Comparison of ENCODE assay signal across 10 cellular contexts in genomic region chr3:64344721-64345207, GRCh38.
A peak's percentile ranks its signal among the peaks of the same experiment; 100 is the strongest.
DNase-seq lines count a peak whose midpoint lies in the region; ATAC-seq, FAIRE-seq and TF ChIP-seq lines count a peak whose summit lies in the region.
"Had no signal": no experiment of that assay in that cellular context is flagged by ENCODE, and none has a peak within 500 bp of the region (broad histone marks: within the 10 kb centered on the region; RNA-seq: fewer than 3 reads in every experiment).

No MANE protein-coding gene starts in this region.

- peaks cover 6% of the 10 kb centered on the region for H3K36me3 Mint-ChIP-seq in astrocyte (ENCODE audit: low read depth, unreplicated experiment)
- no peaks in the 10 kb centered on the region for H3K36me3 Mint-ChIP-seq in naive thymus-derived CD8-positive, alpha-beta T cell

- DNase-seq in astrocyte (ENCODE audit: low read depth) (peak; percentile 86), iPS DF 6.9 (ENCODE audit: low read depth, low spot score) (peak; percentile 52), smooth muscle cell (lab: John Stamatoyannopoulos, UW; ENCODE audit: unreplicated experiment) (no peak), NCI-H1105 treated with DMSO at 0.1 percent for 48 hours (lab: John Stamatoyannopoulos, UW) (no peak)
- DNase-seq in naive thymus-derived CD8-positive, alpha-beta T cell, result no peak
- DNase-seq in stimulated activated naive CD8-positive, alpha-beta T cell treated with anti-CD3 and anti-CD28 coated beads, Interleukin-15, Interleukin-2, amounts not matched to agents 100 U/mL and 50 U/mL, for 24 hours, result no peak
- DNase-seq: WERI-Rb-1 had no signal

- no peak overlapping the region for H3K4me3 ChIP-seq in HEK293 (ENCODE audit: low read depth, low read length)
- no peak overlapping the region for H3K4me3 ChIP-seq in astrocyte (ENCODE audit: insufficient read depth, low read depth, low read length)
- no peak overlapping the region for H3K4me3 ChIP-seq in iPS DF 6.9 (ENCODE audit: low read length)
- H3K4me3 ChIP-seq in smooth muscle cell, result no peak overlapping the region

- H3K27ac ChIP-seq in HEK293 (ENCODE audit: extremely low read depth, low read depth, low read length) (0 out of 2 replicates have a peak overlapping the region, but pooled peaks have one; percentile 20), astrocyte (ENCODE audit: low read depth, low read length) (peak overlapping the region; percentile 97), iPS DF 6.9 (ENCODE audit: low read length) (no peak overlapping the region), smooth muscle cell (ENCODE audit: low read depth) (peak overlapping the region; percentile 99)
- H3K27ac ChIP-seq: HL-60, WERI-Rb-1 had no signal

- peaks cover under 1% of the 10 kb centered on the region for H3K9me3 Mint-ChIP-seq in astrocyte (ENCODE audit: unreplicated experiment)
- H3K9me3 Mint-ChIP-seq in naive thymus-derived CD8-positive, alpha-beta T cell, result no peaks in the 10 kb centered on the region

- H3K27ac Mint-ChIP-seq in astrocyte (ENCODE audit: unreplicated experiment), result peak overlapping the region; percentile 100
- H3K27ac Mint-ChIP-seq in naive thymus-derived CD8-positive, alpha-beta T cell, result no peak overlapping the region

- no peaks in the 10 kb centered on the region for H3K27me3 Mint-ChIP-seq in astrocyte (ENCODE audit: low read depth, unreplicated experiment)
- H3K27me3 Mint-ChIP-seq in naive thymus-derived CD8-positive, alpha-beta T cell, result peaks cover 2 to 24% (median 10%) of the 10 kb centered on the region in 5 donors

- CTCF ChIA-PET in HEK293 (lab: Yijun Ruan, JAX), result interaction anchor here (0.7 kb wide), 1 partner anchor 11 kb away, joined by 3 read pairs; no protein-coding TSS in a partner anchor

- H3F3A ChIP-seq in smooth muscle cell (ENCODE audit: low read depth), result peaks cover 26% of the 10 kb centered on the region

- H3K79me2 ChIP-seq in astrocyte (ENCODE audit: insufficient read depth, low read length) (no peaks in the 10 kb centered on the region), smooth muscle cell (ENCODE audit: low read depth) (no peaks in the 10 kb centered on the region)

- H2AFZ ChIP-seq in astrocyte (ENCODE audit: low read depth, low read length) (peak overlapping the region; percentile 29), smooth muscle cell (ENCODE audit: low read depth) (no peak overlapping the region)

- no peak overlapping the region for H3K4me3 Mint-ChIP-seq in astrocyte (ENCODE audit: unreplicated experiment)
- H3K4me3 Mint-ChIP-seq in naive thymus-derived CD8-positive, alpha-beta T cell, result no peak overlapping the region

- H3K27me3 ChIP-seq in astrocyte (ENCODE audit: insufficient read depth, low read length) (no peaks in the 10 kb centered on the region), iPS DF 6.9 (ENCODE audit: control insufficient read depth, insufficient read depth, low read length) (no peaks in the 10 kb centered on the region), smooth muscle cell (ENCODE audit: low read depth) (no peaks in the 10 kb centered on the region)

- no CpG with 5 or more reads among the region's 4 CpGs for WGBS in iPS DF 6.9 (ENCODE audit: insufficient coverage, insufficient read length)
- 5% methylated on average over 4 of the region's 4 CpGs for WGBS in smooth muscle cell (ENCODE audit: low lambda C conversion rate)

- no peak for ATAC-seq in naive thymus-derived CD8-positive, alpha-beta T cell
- ATAC-seq in stimulated activated naive CD8-positive, alpha-beta T cell treated with anti-CD3 and anti-CD28 coated beads, Interleukin-15, Interleukin-2, amounts not matched to agents 100 U/mL and 50 U/mL, for 24 hours, result no peak
- no peak for ATAC-seq in GM21619 (IDR thresholded peaks at IDR 0.05; ENCODE audit: unreplicated experiment)

- TF ChIP-seq CTCF in HEK293 (tag by site-specific recombination; IDR thresholded peaks at IDR 0.05) (no peak), astrocyte (IDR thresholded peaks at IDR 0.05; ENCODE audit: insufficient read depth, low read depth, low read length) (no peak), smooth muscle cell (IDR thresholded peaks at IDR 0.05; ENCODE audit: borderline replicate concordance, insufficient read depth, poor library complexity, severe bottlenecking) (no peak)

- H3K4me1 Mint-ChIP-seq in astrocyte (ENCODE audit: low read depth, unreplicated experiment), result peaks cover 74% of the 10 kb centered on the region
- H3K4me1 Mint-ChIP-seq in naive thymus-derived CD8-positive, alpha-beta T cell, result no peaks in the 10 kb centered on the region

- H3K9me3 ChIP-seq in HEK293 (ENCODE audit: control insufficient read depth, insufficient read depth, low read depth, low read length), result no peaks in the 10 kb centered on the region
- H3K9me3 ChIP-seq in astrocyte (ENCODE audit: insufficient read depth, low read depth, low read length), result no peaks in the 10 kb centered on the region
- no peaks in the 10 kb centered on the region for H3K9me3 ChIP-seq in iPS DF 6.9 (ENCODE audit: control insufficient read depth, insufficient read depth, low read length)
- H3K9me3 ChIP-seq in smooth muscle cell (replicated peaks; ENCODE audit: low read depth), result no peaks in the 10 kb centered on the region

- H4K20me1 ChIP-seq in astrocyte (ENCODE audit: insufficient read depth, low read length) (no peaks in the 10 kb centered on the region), smooth muscle cell (ENCODE audit: low read depth) (no peaks in the 10 kb centered on the region)

- H3K4me2 ChIP-seq in astrocyte (ENCODE audit: low read length) (peak overlapping the region; percentile 59), smooth muscle cell (peak overlapping the region; percentile 74)

- POLR2A ChIA-PET in HEK293 (lab: Yijun Ruan, JAX), result no interaction called here
- POLR2A ChIA-PET in naive thymus-derived CD8-positive, alpha-beta T cell (lab: Charles Lee), result no interaction called here

- H3K4me1 ChIP-seq in HEK293 (ENCODE audit: control insufficient read depth, insufficient read depth, low read length), result peaks cover 9% of the 10 kb centered on the region; the same call in 1 of the 2 replicates
- peaks cover 59% of the 10 kb centered on the region for H3K4me1 ChIP-seq in astrocyte (ENCODE audit: insufficient read depth, low read length)
- peaks cover 2% of the 10 kb centered on the region; the same call in 1 of the 2 replicates for H3K4me1 ChIP-seq in iPS DF 6.9 (ENCODE audit: control insufficient read depth, insufficient read depth, low read length)
- H3K4me1 ChIP-seq in smooth muscle cell (ENCODE audit: low read depth), result peaks cover 55% of the 10 kb centered on the region

- H3K9ac ChIP-seq in astrocyte (ENCODE audit: low read length) (peak overlapping the region; percentile 80), smooth muscle cell (ENCODE audit: low read depth) (peak overlapping the region; percentile 91)

- H3K36me3 ChIP-seq in HEK293 (ENCODE audit: control insufficient read depth in 2 of 2, insufficient read depth in 1 of 2, low read length in 2 of 2) (no peaks in the 10 kb centered on the region), astrocyte (ENCODE audit: insufficient read depth, low read length) (no peaks in the 10 kb centered on the region), iPS DF 6.9 (ENCODE audit: control insufficient read depth, insufficient read depth, low read length) (no peaks in the 10 kb centered on the region), smooth muscle cell (ENCODE audit: low read depth) (no peaks in the 10 kb centered on the region)
- H3K36me3 ChIP-seq: WERI-Rb-1 had no signal

- FAIRE-seq in astrocyte (lab: Jason Lieb, UNC), result peak; percentile 72

TF ChIP-seq in HEK293, 187 proteins besides CTCF, POLR2A, EP300 and RAD21:
- no peak for TF ChIP-seq ZNF791 (tag by site-specific recombination; IDR thresholded peaks at IDR 0.05)
- no peak for TF ChIP-seq ZNF596 (tag by site-specific recombination; IDR thresholded peaks at IDR 0.05)
- no peak for TF ChIP-seq SCRT2 (tag by site-specific recombination; IDR thresholded peaks at IDR 0.05)
- TF ChIP-seq ZNF274 (IDR thresholded peaks at IDR 0.05; ENCODE audit: low read length), result no peak
- TF ChIP-seq ZNF274 (tag by site-specific recombination; IDR thresholded peaks at IDR 0.05; ENCODE audit: borderline replicate concordance), result no peak
- no peak for TF ChIP-seq ZFP69B (tag by site-specific recombination; IDR thresholded peaks at IDR 0.05)
- no peak for TF ChIP-seq ZFP41 (tag by site-specific recombination; IDR thresholded peaks at IDR 0.05; ENCODE audit: borderline replicate concordance)
- no peak for TF ChIP-seq ZBTB10 (tag by site-specific recombination; IDR thresholded peaks at IDR 0.05)
- TF ChIP-seq GLIS1 (tag by site-specific recombination; IDR thresholded peaks at IDR 0.05), result peak; percentile 60; the same call in 1 of the 2 replicates
- peak; percentile 88 for TF ChIP-seq ZIC2 (tag by site-specific recombination; IDR thresholded peaks at IDR 0.05)

Comparison
In these comparisons a context has a peak if more than half of its experiments do, and no peak if none do; other contexts are left out.
1. DNase-seq: peak in astrocyte (single experiment) and iPS DF 6.9 (single experiment); none in smooth muscle cell (single experiment), NCI-H1105 treated with DMSO at 0.1 percent for 48 hours (single experiment), naive thymus-derived CD8-positive, alpha-beta T cell (0 of 10) and stimulated activated naive CD8-positive, alpha-beta T cell treated with anti-CD3 and anti-CD28 coated beads, Interleukin-15, Interleukin-2, amounts not matched to agents 100 U/mL and 50 U/mL, for 24 hours (single experiment).